In the genomic region with DNA sequence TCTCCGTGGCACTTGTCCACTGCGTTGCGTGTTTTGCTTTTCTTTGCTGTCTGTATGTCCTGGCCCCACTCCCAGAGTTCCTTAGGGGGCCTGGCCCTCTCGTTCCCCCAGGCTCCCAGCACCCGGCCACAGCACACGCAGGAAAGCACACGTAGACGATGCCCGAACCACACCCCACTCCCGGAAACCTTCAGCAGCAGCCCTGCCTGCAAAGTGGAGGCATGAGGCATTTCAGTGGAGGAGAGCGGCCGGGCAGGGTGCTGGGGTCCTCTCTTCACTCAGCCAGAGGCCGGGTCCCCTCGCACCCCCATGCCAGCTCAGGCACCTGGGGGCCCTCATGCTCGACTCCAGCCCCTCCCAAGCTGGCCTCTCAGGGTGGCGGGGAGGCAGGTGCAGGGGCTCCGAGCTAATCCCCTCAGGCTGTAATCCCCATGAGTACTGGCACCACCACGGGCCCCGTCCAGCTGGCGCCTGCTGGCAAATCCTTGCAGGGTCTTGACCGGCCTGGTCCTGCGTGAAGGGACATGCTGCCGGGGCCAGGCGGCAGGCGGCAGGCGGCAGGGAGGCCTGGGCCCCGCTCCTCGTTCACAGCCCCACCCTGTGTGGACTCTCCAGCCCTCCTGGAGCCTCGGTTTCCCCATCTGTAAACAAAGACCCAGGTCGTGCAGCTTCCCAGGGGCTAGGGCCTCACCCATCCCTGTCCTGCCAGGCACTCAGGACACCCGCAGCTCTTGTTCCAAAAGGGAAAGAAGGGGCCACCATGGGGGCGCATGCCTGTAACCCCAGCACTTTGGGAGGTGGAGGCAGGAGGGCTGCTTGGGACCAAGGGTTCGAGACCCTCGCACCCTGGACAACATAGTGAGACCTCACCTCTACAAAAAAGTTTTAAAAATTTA, we compare ENCODE assay signal across 16 cellular contexts. TPM values are rescaled to one million over a fixed set of nuclear protein-coding genes. Genes with fewer than 3 reads are reported as not detected.
A peak's percentile ranks its signal among the peaks of the same experiment; 100 is the strongest.
DNase-seq lines count a peak whose midpoint lies in the region; ATAC-seq and TF ChIP-seq lines count a peak whose summit lies in the region.
"Had no signal": no experiment of that assay in that cellular context is flagged by ENCODE, and none has a peak within 500 bp of the region (broad histone marks: within the 10 kb centered on the region; RNA-seq: fewer than 3 reads in every experiment).

No MANE protein-coding gene starts in this region.

- H3K27ac ChIP-seq in ascending aorta, result peak overlapping the region; percentile 64 to 80
- H3K27ac ChIP-seq in layer of hippocampus (ENCODE audit: low read depth, low read length), result peak overlapping the region; percentile 57
- peak overlapping the region; percentile 82 to 84 for H3K27ac ChIP-seq in thoracic aorta
- H3K27ac ChIP-seq: C4-2B, pancreas, VCaP had no signal

- H3K4me1 ChIP-seq in ascending aorta, result peaks cover 12 to 33% of the 10 kb centered on the region in 2 donors
- H3K4me1 ChIP-seq in thoracic aorta (ENCODE audit: control insufficient read depth in 1 of 2, low read depth in 2 of 2), result peaks cover 18 to 49% of the 10 kb centered on the region in 2 donors
- H3K4me1 ChIP-seq: pancreas had no signal

- TF ChIP-seq CTCF in ascending aorta (IDR thresholded peaks at IDR 0.05) (no peak), thoracic aorta (IDR thresholded peaks at IDR 0.05) (no peak), HFFc6 (IDR thresholded peaks at IDR 0.05) (no peak)

- H3K9me3 ChIP-seq in ascending aorta (no peaks in the 10 kb centered on the region), thoracic aorta (no peaks in the 10 kb centered on the region)
- H3K9me3 ChIP-seq: pancreas had no signal

- no peak for ATAC-seq in thoracic aorta (ENCODE audit: insufficient number of reproducible peaks, low FRiP score, low read depth)
- ATAC-seq in GM21390 (IDR thresholded peaks at IDR 0.05; ENCODE audit: unreplicated experiment), result no peak
- no peak for ATAC-seq in GM19463 (IDR thresholded peaks at IDR 0.05; ENCODE audit: unreplicated experiment)

- H3K4me1 Mint-ChIP-seq in activated naive CD4-positive, alpha-beta T cell treated with anti-CD3 and anti-CD28 coated beads, Interleukin-2, amount 50 U/mL, for 24 hours, result peaks cover 39% of the 10 kb centered on the region
- H3K4me1 Mint-ChIP-seq in HFFc6 (ENCODE audit: low read depth), result peaks cover 3% of the 10 kb centered on the region; the same call in 1 of the 2 replicates

- H3K4me3 Mint-ChIP-seq in activated naive CD4-positive, alpha-beta T cell treated with anti-CD3 and anti-CD28 coated beads, Interleukin-2, amount 50 U/mL, for 24 hours, result no peak overlapping the region
- H3K4me3 Mint-ChIP-seq in HFFc6, result no peak overlapping the region

- DNase-seq in activated naive CD4-positive, alpha-beta T cell treated with anti-CD3 and anti-CD28 coated beads, Interleukin-2, amount 50 U/mL, for 16 hours, result no peak
- no peak for DNase-seq in ascending aorta (ENCODE audit: low spot score in 2 of 2)
- no peak for DNase-seq in thoracic aorta (ENCODE audit: low spot score)
- DNase-seq in HFFc6, result no peak
- DNase-seq: anterior cingulate cortex, NCI-H526 treated with DMSO at 0.1 percent for 48 hours, SHP77 treated with DMSO at 0.1 percent for 48 hours had no signal

- peak overlapping the region; percentile 32 for H3K27ac Mint-ChIP-seq in activated naive CD4-positive, alpha-beta T cell treated with anti-CD3 and anti-CD28 coated beads, Interleukin-2, amount 50 U/mL, for 24 hours
- H3K27ac Mint-ChIP-seq in HFFc6, result no peak overlapping the region

- no peaks in the 10 kb centered on the region for H3K9me3 Mint-ChIP-seq in activated naive CD4-positive, alpha-beta T cell treated with anti-CD3 and anti-CD28 coated beads, Interleukin-2, amount 50 U/mL, for 24 hours
- H3K9me3 Mint-ChIP-seq in HFFc6, result no peaks in the 10 kb centered on the region

- intact Hi-C loops in ascending aorta (cut with DNase I), result no loop called here

- no peaks in the 10 kb centered on the region for H3K27me3 ChIP-seq in ascending aorta
- no peaks in the 10 kb centered on the region for H3K27me3 ChIP-seq in layer of hippocampus (ENCODE audit: control insufficient read depth, insufficient read depth, low read length)
- H3K27me3 ChIP-seq in thoracic aorta (replicated peaks; ENCODE audit: insufficient read depth), result no peaks in the 10 kb centered on the region
- H3K27me3 ChIP-seq: pancreas had no signal

- H3K4me3 ChIP-seq in ascending aorta (peak overlapping the region in 1 of 2 donors; percentile 39), thoracic aorta (peak overlapping the region; percentile 54)
- H3K4me3 ChIP-seq: pancreas had no signal

- no peaks in the 10 kb centered on the region for H3K27me3 Mint-ChIP-seq in activated naive CD4-positive, alpha-beta T cell treated with anti-CD3 and anti-CD28 coated beads, Interleukin-2, amount 50 U/mL, for 24 hours
- H3K27me3 Mint-ChIP-seq in HFFc6 (ENCODE audit: insufficient read depth), result no peaks in the 10 kb centered on the region

- H3K36me3 Mint-ChIP-seq in activated naive CD4-positive, alpha-beta T cell treated with anti-CD3 and anti-CD28 coated beads, Interleukin-2, amount 50 U/mL, for 24 hours, result peaks cover 2% of the 10 kb centered on the region
- peaks cover 17% of the 10 kb centered on the region for H3K36me3 Mint-ChIP-seq in HFFc6 (ENCODE audit: low read depth)

- H3K36me3 ChIP-seq in ascending aorta (peaks cover 4 to 7% of the 10 kb centered on the region in 2 donors), thoracic aorta (no peaks in the 10 kb centered on the region)
- H3K36me3 ChIP-seq: pancreas had no signal

RNA-seq across cellular contexts. Expression of a gene that starts 7.0 kb away (rescaled TPM):
- total RNA-seq in ascending aorta (87.3 TPM), thoracic aorta (10 to 100 TPM; 82.6 to 84.5 TPM)
- 10 to 100 TPM; 73.8 to 95.6 (median 78.7) TPM for total RNA-seq in HFFc6 (2021; fragmentation: NEBNext Ultra II Directional; extraction: Animal tissue kit (Norgen Biotek cat#: 25700))

RNA-seq across cellular contexts. Expression of a gene that starts 14.9 kb away (rescaled TPM):
- total RNA-seq in ascending aorta (12.6 TPM), thoracic aorta (1 to 10 TPM in 1 of 2 donors, under 1 TPM in 1; 0.41 to 2.1 TPM)
- not detected for total RNA-seq in HFFc6 (2021; fragmentation: NEBNext Ultra II Directional; extraction: Animal tissue kit (Norgen Biotek cat#: 25700))
- total RNA-seq: lung microvascular endothelial cell, skeletal muscle tissue had no signal
